Comparison of ENCODE assay signal across 1 cellular context in genomic region chr19:41427647-41428480, GRCh38.
TF ChIP-seq lines count a peak whose summit lies in the region.

No MANE protein-coding gene starts in this region.

TF ChIP-seq in GM23338, 12 proteins besides CTCF, POLR2A, EP300 and RAD21 (continued from another document):
- TF ChIP-seq ZNF462 (CRISPR knock-in tag; IDR thresholded peaks at IDR 0.05) (no peak), ZNF114 (CRISPR knock-in tag; IDR thresholded peaks at IDR 0.05) (no peak), ZNF331 (CRISPR knock-in tag; IDR thresholded peaks at IDR 0.05; ENCODE audit: low read depth) (no peak), JUNB (IDR thresholded peaks at IDR 0.05; ENCODE audit: unreplicated experiment) (no peak)
